In the genomic region with DNA sequence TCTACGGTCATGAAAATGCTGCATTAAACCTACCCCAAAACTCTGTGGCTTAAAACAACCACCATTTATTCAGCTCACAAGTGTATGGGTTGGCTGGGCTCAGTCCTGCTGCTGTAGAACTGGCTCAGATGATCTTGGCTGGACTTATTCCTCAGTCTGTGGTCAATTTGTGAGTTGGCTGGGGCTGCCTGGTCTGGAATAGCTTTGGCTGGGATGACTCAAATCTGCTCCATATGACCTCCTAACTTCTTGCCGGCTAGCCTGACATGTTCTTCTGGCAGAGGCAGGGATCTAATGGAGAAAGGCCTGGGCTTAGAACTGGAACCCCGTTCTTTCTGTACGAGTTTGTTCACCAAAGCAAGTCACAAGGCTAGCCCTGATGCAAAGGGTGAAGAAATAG, we compare ENCODE assay signal across 17 cellular contexts.
DNase-seq lines count a peak whose midpoint lies in the region; ATAC-seq and TF ChIP-seq lines count a peak whose summit lies in the region.
"Had no signal": no experiment of that assay in that cellular context is flagged by ENCODE, and none has a peak within 500 bp of the region (broad histone marks: within the 10 kb centered on the region; RNA-seq: fewer than 3 reads in every experiment).

No MANE protein-coding gene starts in this region.

- no peak for TF ChIP-seq POLR2A in gastrocnemius medialis (IDR thresholded peaks at IDR 0.05)

- intact Hi-C loops in gastrocnemius medialis (cut with DNase I; ENCODE audit: low total_unique reads) (no loop called here), left colon (cut with DNase I, micrococcal nuclease) (no loop called here)

- H3K36me3 ChIP-seq in gastrocnemius medialis = no peaks in the 10 kb centered on the region
- H3K36me3 ChIP-seq: right lobe of liver had no signal

- H3K9me3 ChIP-seq in gastrocnemius medialis = no peaks in the 10 kb centered on the region
- H3K9me3 ChIP-seq: right lobe of liver had no signal

- H3K4me3 ChIP-seq in fibroblast of villous mesenchyme (ENCODE audit: low read depth, low read length) = no peak overlapping the region
- H3K4me3 ChIP-seq in gastrocnemius medialis = no peak overlapping the region
- H3K4me3 ChIP-seq: dorsolateral prefrontal cortex, right lobe of liver had no signal

- no peaks in the 10 kb centered on the region for H3K4me1 ChIP-seq in gastrocnemius medialis
- H3K4me1 ChIP-seq: right lobe of liver had no signal

- no peak for TF ChIP-seq CTCF in fibroblast of villous mesenchyme (IDR thresholded peaks at IDR 0.05; ENCODE audit: insufficient read depth, low read depth, low read length)
- no peak for TF ChIP-seq CTCF in gastrocnemius medialis (IDR thresholded peaks at IDR 0.05 in 4 of 5, conservative IDR thresholded peaks at IDR 0.05 in 1 of 5)
- no peak for TF ChIP-seq CTCF in GM13976 (IDR thresholded peaks at IDR 0.05; ENCODE audit: borderline replicate concordance, control extremely low read depth, extremely low read depth, insufficient read depth, missing control alignments)

- no peaks in the 10 kb centered on the region for H3K27me3 ChIP-seq in gastrocnemius medialis
- H3K27me3 ChIP-seq: dorsolateral prefrontal cortex, right lobe of liver had no signal

- H3K27ac ChIP-seq in gastrocnemius medialis = no peak overlapping the region
- H3K27ac ChIP-seq: dorsolateral prefrontal cortex, right lobe of liver had no signal

- in situ Hi-C loops in G401 (cut with HindIII; ENCODE audit: low sequenced_read_pairs) (no loop called here), gastrocnemius medialis (cut with MboI; ENCODE audit: low sequenced_read_pairs in 4 of 4) (no loop called here), GM13976 (cut with MboI; ENCODE audit: low sequenced_read_pairs, unreplicated experiment) (no loop called here)

- peak; percentile 83 for ATAC-seq in SK-N-SH treated with all-trans-retinoic acid at 6 μM for 48 hours
- peak in 1 of 2 donors; percentile 65 for ATAC-seq in gastrocnemius medialis
- ATAC-seq in left colon = no peak
- ATAC-seq: natural killer cell, right lobe of liver had no signal

- DNase-seq in G401 (ENCODE audit: low spot score) = peak; percentile 90
- peak; percentile 24 for DNase-seq in fibroblast of villous mesenchyme (ENCODE audit: low read depth)
- peak; percentile 5 to 16 for DNase-seq in gastrocnemius medialis
- no peak for DNase-seq in occipital lobe (lab: John Stamatoyannopoulos, UW)
- DNase-seq in HT-29 (ENCODE audit: low spot score) = no peak
- no peak for DNase-seq in GM13976 (ENCODE audit: low spot score)
- no peak for DNase-seq in left colon
- DNase-seq: activated CD4-positive, alpha-beta T cell treated with anti-CD3 and anti-CD28 coated beads for 4 hours; amniotic stem cell; CD8-positive, alpha-beta memory T cell; kidney glomerular epithelial cell; natural killer cell; NCI-H1417 treated with DMSO at 0.1 percent for 48 hours; NCI-H446 treated with DMSO at 0.1 percent for 48 hours; right lobe of liver had no signal

TF ChIP-seq in SK-N-SH treated with all-trans-retinoic acid at 6 μM for 48 hours, 23 proteins besides CTCF, POLR2A, EP300 and RAD21:
- TF ChIP-seq GLIS3 (CRISPR knock-in tag; IDR thresholded peaks at IDR 0.05) = no peak
- no peak for TF ChIP-seq CSDC2 (CRISPR knock-in tag; IDR thresholded peaks at IDR 0.05)
- TF ChIP-seq PPARA (CRISPR knock-in tag; IDR thresholded peaks at IDR 0.05; ENCODE audit: borderline replicate concordance) = no peak
- TF ChIP-seq ZFP30 (CRISPR knock-in tag; IDR thresholded peaks at IDR 0.05) = no peak
- no peak for TF ChIP-seq ZNF8 (CRISPR knock-in tag; IDR thresholded peaks at IDR 0.05)
- no peak for TF ChIP-seq ISL1 (CRISPR knock-in tag; IDR thresholded peaks at IDR 0.05)
- TF ChIP-seq TSHZ2 (CRISPR knock-in tag; IDR thresholded peaks at IDR 0.05) = no peak
- no peak for TF ChIP-seq ZFP3 (CRISPR knock-in tag; IDR thresholded peaks at IDR 0.05)
- no peak for TF ChIP-seq ZNF70 (CRISPR knock-in tag; IDR thresholded peaks at IDR 0.05)
- TF ChIP-seq OSR1 (CRISPR knock-in tag; IDR thresholded peaks at IDR 0.05) = no peak
- TF ChIP-seq ZNF565 (CRISPR knock-in tag; conservative IDR thresholded peaks at IDR 0.05; ENCODE audit: low read depth) = no peak
- TF ChIP-seq ZC3H10 (CRISPR knock-in tag; IDR thresholded peaks at IDR 0.05) = no peak
- TF ChIP-seq SNAI2 (CRISPR knock-in tag; IDR thresholded peaks at IDR 0.05) = no peak
TF ChIP-seq in SK-N-SH treated with all-trans-retinoic acid at 6 μM for 48 hours: peak in this region for 0.

Comparison
In these comparisons a context has a peak if more than half of its experiments do, and no peak if none do; other contexts are left out.
1. DNase-seq: peak in G401 (single experiment), fibroblast of villous mesenchyme (single experiment) and gastrocnemius medialis (2 of 2); none in occipital lobe (single experiment), HT-29 (single experiment), GM13976 (single experiment) and left colon (0 of 2).